In the genomic region with DNA sequence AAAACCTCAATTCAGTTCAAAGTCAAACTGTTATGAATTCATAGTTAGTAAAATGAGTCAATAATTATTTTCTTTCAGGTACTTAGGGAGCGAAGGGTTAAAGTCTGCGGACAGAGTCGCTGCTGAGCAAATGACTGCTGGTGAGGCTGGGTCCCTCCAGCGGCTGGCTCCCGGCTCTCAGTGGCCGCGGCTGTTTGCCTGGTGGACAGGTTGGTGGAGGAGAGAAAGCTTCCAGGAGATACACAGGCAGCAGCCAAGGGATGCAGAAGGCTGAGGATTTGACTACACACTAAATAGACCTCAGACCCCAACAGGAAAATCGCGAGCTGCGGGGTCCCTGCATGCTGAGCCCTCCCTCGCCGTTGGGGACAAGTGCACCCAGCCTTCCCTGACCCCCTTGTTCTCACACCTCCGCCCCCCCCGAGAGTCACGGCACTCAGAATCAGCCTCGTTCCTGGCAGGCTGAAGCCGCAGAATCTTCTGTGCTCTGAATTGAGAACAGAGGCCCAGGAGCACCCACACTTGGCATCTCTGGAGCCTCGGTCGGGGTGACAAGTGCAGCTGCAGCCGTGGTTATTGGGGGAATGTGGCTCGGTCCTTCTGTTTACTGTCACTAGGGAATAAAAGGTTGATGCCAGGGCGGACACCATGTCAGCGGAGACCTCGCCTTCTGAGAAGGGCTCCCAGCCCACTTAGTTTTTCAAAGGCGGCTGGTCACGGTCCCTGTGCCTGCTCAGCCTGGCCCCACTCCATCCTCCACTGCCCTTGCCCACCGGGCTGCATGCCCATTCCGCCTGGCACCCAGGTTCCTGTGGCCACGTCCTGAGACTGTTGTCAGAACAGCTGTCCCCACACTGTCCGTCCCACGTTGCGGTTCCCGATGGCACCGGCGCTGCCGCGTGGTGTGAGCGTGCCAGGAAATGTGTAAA, we compare ENCODE assay signal across 21 cellular contexts.
DNase-seq lines count a peak whose midpoint lies in the region; ATAC-seq and TF ChIP-seq lines count a peak whose summit lies in the region.
"Had no signal": no experiment of that assay in that cellular context is flagged by ENCODE, and none has a peak within 500 bp of the region (broad histone marks: within the 10 kb centered on the region; RNA-seq: fewer than 3 reads in every experiment).

No MANE protein-coding gene starts in this region.

- H2BK5ac ChIP-seq in mesendoderm (ENCODE audit: low read length): no peak overlapping the region

- H3K9me3 ChIP-seq in right cardiac atrium (ENCODE audit: control insufficient read depth, low read length) (no peaks in the 10 kb centered on the region), SK-N-SH (no peaks in the 10 kb centered on the region), upper lobe of right lung (no peaks in the 10 kb centered on the region)
- H3K9me3 ChIP-seq: mucosa of descending colon, testis had no signal

- no peaks in the 10 kb centered on the region for H3K9me2 ChIP-seq in SK-N-SH

- H3K4me2 ChIP-seq in SK-N-SH (no peak overlapping the region), mesendoderm (ENCODE audit: low read length) (no peak overlapping the region)

- H2BK15ac ChIP-seq in mesendoderm (replicated peaks; ENCODE audit: low read depth): no peak overlapping the region

- POLR2A ChIA-PET in SK-N-SH (lab: Yijun Ruan, JAX): no interaction called here

- H2BK120ac ChIP-seq in mesendoderm (ENCODE audit: low read depth, low read length): no peak overlapping the region

- H3F3A ChIP-seq in SK-N-SH (replicated peaks; ENCODE audit: insufficient read depth): no peaks in the 10 kb centered on the region

- no peak overlapping the region for H4K5ac ChIP-seq in mesendoderm (ENCODE audit: low read length)

- CTCF ChIA-PET in SK-N-SH (lab: Yijun Ruan, JAX): no interaction called here

- H3K56ac ChIP-seq in mesendoderm (ENCODE audit: low read length): no peak overlapping the region

- intact Hi-C loops in cardiac septum (cut with DNase I): no loop called here
- intact Hi-C loops in right cardiac atrium (cut with DNase I): no loop called here
- intact Hi-C loops in upper lobe of right lung (cut with DNase I): no loop called here

- H3K4me1 ChIP-seq in right cardiac atrium (ENCODE audit: control insufficient read depth, insufficient read depth, low read length) (no peaks in the 10 kb centered on the region), SK-N-SH (ENCODE audit: control insufficient read depth in 1 of 2, insufficient read depth in 2 of 2, low read depth in 1 of 2, low read length in 1 of 2) (no peaks in the 10 kb centered on the region; a peak in 1 of 4 replicates), mesendoderm (ENCODE audit: control insufficient read depth, low read depth, low read length) (no peaks in the 10 kb centered on the region), upper lobe of right lung (no peaks in the 10 kb centered on the region)
- H3K4me1 ChIP-seq: heart left ventricle, testis had no signal

- H2AK5ac ChIP-seq in mesendoderm (ENCODE audit: low read length): no peak overlapping the region

- no peak for TF ChIP-seq EP300 in SK-N-SH (IDR thresholded peaks at IDR 0.05; ENCODE audit: borderline replicate concordance in 1 of 2, low read depth in 1 of 2, low read length in 1 of 2)

- no peak overlapping the region for H2AFZ ChIP-seq in SK-N-SH (ENCODE audit: low read depth)

- WGBS in right cardiac atrium: 61% methylated on average over 38 of the region's 38 CpGs
- 10% methylated on average over 23 of the region's 38 CpGs for WGBS in SK-N-SH (ENCODE audit: low lambda C conversion rate)
- WGBS in mesendoderm (ENCODE audit: extremely low coverage, insufficient coverage, low lambda C conversion rate): no CpG with 5 or more reads among the region's 38 CpGs

- no peak overlapping the region for H3K4me3 ChIP-seq in right cardiac atrium (ENCODE audit: low read length)
- H3K4me3 ChIP-seq in SK-N-SH (ENCODE audit: low read depth in 2 of 2, low read length in 1 of 2): no peak overlapping the region
- no peak overlapping the region for H3K4me3 ChIP-seq in mesendoderm (ENCODE audit: low read length)
- H3K4me3 ChIP-seq in upper lobe of right lung: no peak overlapping the region
- H3K4me3 ChIP-seq: heart left ventricle, mucosa of descending colon, testis had no signal

- no peaks in the 10 kb centered on the region for H3K27me3 ChIP-seq in right cardiac atrium (ENCODE audit: control insufficient read depth, insufficient read depth)
- H3K27me3 ChIP-seq in SK-N-SH (ENCODE audit: insufficient read depth): peaks cover 55% of the 10 kb centered on the region
- H3K27me3 ChIP-seq in mesendoderm (ENCODE audit: insufficient read depth, low read length, poor library complexity): no peaks in the 10 kb centered on the region
- H3K27me3 ChIP-seq in upper lobe of right lung: peaks cover 6% of the 10 kb centered on the region
- H3K27me3 ChIP-seq: testis had no signal

- no peak for TF ChIP-seq RAD21 in SK-N-SH (IDR thresholded peaks at IDR 0.05; ENCODE audit: low read length)

- ATAC-seq in right cardiac atrium (no peak), upper lobe of right lung (no peak)
- ATAC-seq: activated CD8-positive, alpha-beta T cell treated with anti-CD3 and anti-CD28 coated beads, Interleukin-2, amount 10 ng/mL, durations not matched to agents 7 days and 5 days; heart left ventricle; mucosa of descending colon; T-cell had no signal

- no peak overlapping the region for H3K23ac ChIP-seq in mesendoderm (ENCODE audit: low read length)

- H3K27ac ChIP-seq in right cardiac atrium (ENCODE audit: low read length) (no peak overlapping the region), SK-N-SH (ENCODE audit: low read depth in 2 of 2, low read length in 1 of 2) (no peak overlapping the region), mesendoderm (ENCODE audit: low read depth, low read length) (no peak overlapping the region), upper lobe of right lung (no peak overlapping the region)
- H3K27ac ChIP-seq: heart left ventricle, testis had no signal

- H4K20me1 ChIP-seq in SK-N-SH (ENCODE audit: insufficient read depth): no peaks in the 10 kb centered on the region

- H3K79me1 ChIP-seq in mesendoderm (ENCODE audit: low read length): no peaks in the 10 kb centered on the region

- H3K9ac ChIP-seq in SK-N-SH (no peak overlapping the region), mesendoderm (ENCODE audit: low read length) (no peak overlapping the region)

- no peak overlapping the region for H4K8ac ChIP-seq in mesendoderm (ENCODE audit: low read depth, low read length)

- DNase-seq in cardiac septum (ENCODE audit: low spot score) (peak; percentile 68), right cardiac atrium (no peak), SK-N-SH (peak; percentile 52), mesendoderm (peak; percentile 12), upper lobe of right lung (peak; percentile 59), COLO668 (lab: John Stamatoyannopoulos, UW; ENCODE audit: unreplicated experiment) (no peak), NCI-H510A (lab: John Stamatoyannopoulos, UW) (no peak)
- DNase-seq: activated CD8-positive, alpha-beta T cell treated with anti-CD3 and anti-CD28 coated beads, Interleukin-2, amount 10 ng/mL, durations not matched to agents 7 days and 5 days; AML-193; amniotic stem cell; caudate nucleus; effector CD8-positive, alpha-beta T cell; MM.1S; mucosa of descending colon; NCI-H2029 treated with DMSO at 0.1 percent for 48 hours; NCI-H524 treated with DMSO at 0.1 percent for 48 hours; occipital lobe; stimulated activated CD4-positive, alpha-beta T cell treated with anti-CD3 and anti-CD28 coated beads, Interleukin-4, amount 100 ng/mL, for 24 hours had no signal

- H3K18ac ChIP-seq in mesendoderm (ENCODE audit: low read length): no peak overlapping the region

- H3K36me3 ChIP-seq in SK-N-SH (replicated peaks in 1 of 2; ENCODE audit: control insufficient read depth in 1 of 2, insufficient read depth in 2 of 2, low read length in 1 of 2): no peaks in the 10 kb centered on the region
- no peaks in the 10 kb centered on the region for H3K36me3 ChIP-seq in mesendoderm (ENCODE audit: control insufficient read depth, insufficient read depth, low read length)
- H3K36me3 ChIP-seq in upper lobe of right lung: no peaks in the 10 kb centered on the region
- H3K36me3 ChIP-seq: heart left ventricle had no signal

- H3K79me2 ChIP-seq in SK-N-SH (ENCODE audit: insufficient read depth): no peaks in the 10 kb centered on the region
- no peaks in the 10 kb centered on the region for H3K79me2 ChIP-seq in mesendoderm (ENCODE audit: control insufficient read depth, insufficient read depth, low read length)

- TF ChIP-seq CTCF in SK-N-SH (IDR thresholded peaks at IDR 0.05): no peak
- no peak for TF ChIP-seq CTCF in upper lobe of right lung (IDR thresholded peaks at IDR 0.05)

- no peak overlapping the region for H3K4ac ChIP-seq in mesendoderm (ENCODE audit: low read depth, low read length)

TF ChIP-seq in SK-N-SH, 30 proteins besides CTCF, POLR2A, EP300 and RAD21 (continues in another document):
- TF ChIP-seq RFX5 (IDR thresholded peaks at IDR 0.05; ENCODE audit: low read length) (no peak), FOXJ3 (CRISPR knock-in tag; IDR thresholded peaks at IDR 0.05) (no peak), SMC3 (IDR thresholded peaks at IDR 0.05; ENCODE audit: low read depth, low read length) (no peak), TAF1 (IDR thresholded peaks at IDR 0.05; ENCODE audit: borderline replicate concordance, low read depth, low read length) (no peak)
- TF ChIP-seq, protein P1, sequence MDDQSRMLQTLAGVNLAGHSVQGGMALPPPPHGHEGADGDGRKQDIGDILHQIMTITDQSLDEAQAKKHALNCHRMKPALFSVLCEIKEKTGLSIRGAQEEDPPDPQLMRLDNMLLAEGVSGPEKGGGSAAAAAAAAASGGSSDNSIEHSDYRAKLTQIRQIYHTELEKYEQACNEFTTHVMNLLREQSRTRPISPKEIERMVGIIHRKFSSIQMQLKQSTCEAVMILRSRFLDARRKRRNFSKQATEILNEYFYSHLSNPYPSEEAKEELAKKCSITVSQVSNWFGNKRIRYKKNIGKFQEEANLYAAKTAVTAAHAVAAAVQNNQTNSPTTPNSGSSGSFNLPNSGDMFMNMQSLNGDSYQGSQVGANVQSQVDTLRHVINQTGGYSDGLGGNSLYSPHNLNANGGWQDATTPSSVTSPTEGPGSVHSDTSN (IDR thresholded peaks at IDR 0.05): no peak
- TF ChIP-seq, protein P2, sequence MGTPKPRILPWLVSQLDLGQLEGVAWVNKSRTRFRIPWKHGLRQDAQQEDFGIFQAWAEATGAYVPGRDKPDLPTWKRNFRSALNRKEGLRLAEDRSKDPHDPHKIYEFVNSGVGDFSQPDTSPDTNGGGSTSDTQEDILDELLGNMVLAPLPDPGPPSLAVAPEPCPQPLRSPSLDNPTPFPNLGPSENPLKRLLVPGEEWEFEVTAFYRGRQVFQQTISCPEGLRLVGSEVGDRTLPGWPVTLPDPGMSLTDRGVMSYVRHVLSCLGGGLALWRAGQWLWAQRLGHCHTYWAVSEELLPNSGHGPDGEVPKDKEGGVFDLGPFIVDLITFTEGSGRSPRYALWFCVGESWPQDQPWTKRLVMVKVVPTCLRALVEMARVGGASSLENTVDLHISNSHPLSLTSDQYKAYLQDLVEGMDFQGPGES (IDR thresholded peaks at IDR 0.05; ENCODE audit: low read depth, low read length): no peak

Comparison
In these comparisons a context has a peak if more than half of its experiments do, and no peak if none do; other contexts are left out.
1. DNase-seq: peak in cardiac septum (single experiment), SK-N-SH (single experiment), mesendoderm (single experiment) and upper lobe of right lung (single experiment); none in right cardiac atrium (0 of 3), COLO668 (single experiment) and NCI-H510A (single experiment).